ENCODE assay signal across 1 cellular context in genomic region chr20:62136283-62137091, GRCh38.
A peak's percentile ranks its signal among the peaks of the same experiment; 100 is the strongest.
TF ChIP-seq lines count a peak whose summit lies in the region.

No MANE protein-coding gene starts in this region.

TF ChIP-seq in K562, 482 proteins besides CTCF, POLR2A, EP300 and RAD21 (continued from another document):
- TF ChIP-seq E2F8 (IDR thresholded peaks at IDR 0.05; ENCODE audit: low read depth, partially characterized antibody), result no peak
- TF ChIP-seq BCLAF1 (IDR thresholded peaks at IDR 0.05; ENCODE audit: borderline replicate concordance in 1 of 2, control insufficient read depth in 1 of 2, low read depth in 2 of 2, low read length in 1 of 2), result 0 out of 4 replicates have a peak, but pooled peaks of 1 of the 2 experiments have one; percentile 14
- TF ChIP-seq SFPQ (IDR thresholded peaks at IDR 0.05; ENCODE audit: low read depth, low read length), result no peak
- 0 out of 2 replicates have a peak, but pooled peaks have one; percentile 34 for TF ChIP-seq ZNF644 (tag; IDR thresholded peaks at IDR 0.05; ENCODE audit: low read depth)
- no peak for TF ChIP-seq CBFA2T3 (IDR thresholded peaks at IDR 0.05)
- peak; percentile 64 for TF ChIP-seq CTCFL (IDR thresholded peaks at IDR 0.05; ENCODE audit: borderline replicate concordance, insufficient read depth, low read depth, low read length, poor library complexity, severe bottlenecking)
- 0 out of 2 replicates have a peak, but pooled peaks have one; percentile 37 for TF ChIP-seq MYNN (IDR thresholded peaks at IDR 0.05)
- no peak for TF ChIP-seq MYNN (CRISPR knock-in tag; IDR thresholded peaks at IDR 0.05)
- TF ChIP-seq ZNF384 (IDR thresholded peaks at IDR 0.05; ENCODE audit: low read depth, low read length), result peak; percentile 76
- TF ChIP-seq NCOA1 (IDR thresholded peaks at IDR 0.05; ENCODE audit: low read depth), result no peak
- peak; percentile 70 for TF ChIP-seq SMC3 (conservative IDR thresholded peaks at IDR 0.05; ENCODE audit: insufficient read depth, low read depth, low read length)
- TF ChIP-seq ZNF253 (CRISPR knock-in tag; conservative IDR thresholded peaks at IDR 0.05), result no peak
- TF ChIP-seq ZNF445 (CRISPR knock-in tag; IDR thresholded peaks at IDR 0.05; ENCODE audit: low read depth), result no peak
- 0 out of 2 replicates have a peak, but pooled peaks have one; percentile 23 for TF ChIP-seq POLR2G (IDR thresholded peaks at IDR 0.05; ENCODE audit: low read depth, low read length)
- no peak for TF ChIP-seq KAT2B (IDR thresholded peaks at IDR 0.05; ENCODE audit: low read depth, low read length)
- no peak for TF ChIP-seq ELF4 (CRISPR knock-in tag; IDR thresholded peaks at IDR 0.05)
- TF ChIP-seq RBM25 (IDR thresholded peaks at IDR 0.05; ENCODE audit: low read depth, low read length, severe bottlenecking), result no peak
- TF ChIP-seq RNF2 (IDR thresholded peaks at IDR 0.05), result no peak
- TF ChIP-seq DEAF1 (CRISPR knock-in tag; IDR thresholded peaks at IDR 0.05), result peak; percentile 55
